21 cellular contexts compared by ENCODE assay signal in the genomic region with DNA sequence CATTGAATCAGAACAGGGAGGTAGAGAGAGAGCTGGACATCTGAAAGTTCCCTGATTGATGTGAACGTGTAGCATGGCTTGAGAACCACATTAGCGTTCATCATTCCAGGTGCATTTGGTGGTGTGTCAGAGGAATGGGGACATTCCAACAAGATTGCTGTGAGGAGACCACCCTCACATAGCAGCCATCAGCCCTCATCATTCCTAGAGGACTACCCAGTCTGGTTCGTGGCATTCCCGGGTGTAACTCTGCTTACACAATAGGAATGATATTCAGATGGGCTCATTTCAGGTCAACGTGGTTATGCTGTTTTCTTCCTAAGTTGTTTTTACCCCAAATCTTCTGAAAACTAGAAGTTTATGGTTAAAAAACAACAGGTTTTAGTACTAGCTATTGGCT.
DNase-seq lines count a peak whose midpoint lies in the region; ATAC-seq and TF ChIP-seq lines count a peak whose summit lies in the region.
"Had no signal": no experiment of that assay in that cellular context is flagged by ENCODE, and none has a peak within 500 bp of the region (broad histone marks: within the 10 kb centered on the region; RNA-seq: fewer than 3 reads in every experiment).

No MANE protein-coding gene starts in this region.

- TF ChIP-seq POLR2A in Peyer's patch (IDR thresholded peaks at IDR 0.05): no peak

- no peaks in the 10 kb centered on the region for H3K36me3 ChIP-seq in Peyer's patch
- H3K36me3 ChIP-seq: heart right ventricle, uterus had no signal

- no peaks in the 10 kb centered on the region for H3K9me3 ChIP-seq in Peyer's patch
- H3K9me3 ChIP-seq: heart right ventricle, testis, uterus had no signal

- no peaks in the 10 kb centered on the region for H3K27me3 ChIP-seq in Peyer's patch
- H3K27me3 ChIP-seq: testis, uterus had no signal

- no peak overlapping the region for H3K4me3 ChIP-seq in Peyer's patch
- H3K4me3 ChIP-seq: testis, uterus had no signal

- H3K4me1 ChIP-seq in Peyer's patch: peaks cover 0 to 8% (median 0%) of the 10 kb centered on the region in 4 donors
- H3K4me1 ChIP-seq: uterus had no signal

- no peak overlapping the region for H3K27ac ChIP-seq in Peyer's patch
- H3K27ac ChIP-seq: heart right ventricle, skin epidermis, testis, uterus had no signal

- peak; percentile 45 for DNase-seq in ELR (ENCODE audit: low read depth)
- peak; percentile 82 for DNase-seq in amniotic epithelial cell (ENCODE audit: low read depth)
- peak; percentile 15 for DNase-seq in glomerular visceral epithelial cell (ENCODE audit: extremely low spot score)
- DNase-seq in renal cortical epithelial cell (ENCODE audit: low read depth): peak; percentile 60
- DNase-seq in Peyer's patch: no peak
- no peak for DNase-seq in cerebellum (ENCODE audit: low spot score)
- DNase-seq: activated CD4-positive, alpha-beta T cell treated with anti-CD3 and anti-CD28 coated beads for 1 hour; activated CD8-positive, alpha-beta T cell treated with anti-CD3 and anti-CD28 coated beads for 36 hours; activated naive CD8-positive, alpha-beta T cell treated with anti-CD3 and anti-CD28 coated beads for 36 hours; CD4-positive, alpha-beta T cell; DMS153; heart right ventricle; Kasumi-1; NCI-H146; NCI-H446 treated with DMSO at 0.1 percent for 48 hours; stimulated activated naive CD8-positive, alpha-beta T cell treated with anti-CD3 and anti-CD28 coated beads, Interleukin-15, Interleukin-2, amounts not matched to agents 100 U/mL and 50 U/mL, for 24 hours; testis; uterus had no signal

- ATAC-seq in GM19324 (IDR thresholded peaks at IDR 0.05; ENCODE audit: low FRiP score, unreplicated experiment) (no peak), HG02970 (IDR thresholded peaks at IDR 0.05; ENCODE audit: low FRiP score, unreplicated experiment) (no peak)
- ATAC-seq: stimulated activated naive CD8-positive, alpha-beta T cell treated with anti-CD3 and anti-CD28 coated beads, Interleukin-15, Interleukin-2, amounts not matched to agents 100 U/mL and 50 U/mL, for 24 hours had no signal

- TF ChIP-seq CTCF in Peyer's patch (IDR thresholded peaks at IDR 0.05): no peak

Comparison
In these comparisons a context has a peak if more than half of its experiments do, and no peak if none do; other contexts are left out.
1. DNase-seq: peak in ELR (single experiment), amniotic epithelial cell (single experiment), glomerular visceral epithelial cell (single experiment) and renal cortical epithelial cell (single experiment); none in Peyer's patch (0 of 3) and cerebellum (single experiment).